In the genomic region with DNA sequence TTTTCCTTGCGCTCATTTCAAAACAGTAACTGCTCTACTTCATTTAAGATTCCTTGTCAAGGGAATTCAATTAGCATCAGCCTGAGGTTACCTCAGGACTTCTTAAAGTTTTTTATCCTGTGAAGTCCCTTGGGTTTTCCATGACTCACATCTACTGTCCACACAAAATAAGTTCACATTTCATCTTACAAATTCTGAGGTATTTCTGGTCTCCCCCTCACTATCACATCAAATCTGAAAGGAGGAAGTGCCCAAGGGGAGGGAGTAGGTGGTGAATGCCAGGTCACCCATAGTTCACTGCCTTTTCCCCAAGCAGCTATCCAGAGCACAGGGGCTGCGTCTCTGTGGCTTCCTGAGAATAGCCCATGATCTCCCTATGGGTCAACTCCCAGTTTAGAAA, we compare ENCODE assay signal across 1 cellular context.
TF ChIP-seq lines count a peak whose summit lies in the region.

No MANE protein-coding gene starts in this region.

TF ChIP-seq in HepG2, 621 proteins besides CTCF, POLR2A, EP300 and RAD21 (continued from another document):
- TF ChIP-seq, protein P1, sequence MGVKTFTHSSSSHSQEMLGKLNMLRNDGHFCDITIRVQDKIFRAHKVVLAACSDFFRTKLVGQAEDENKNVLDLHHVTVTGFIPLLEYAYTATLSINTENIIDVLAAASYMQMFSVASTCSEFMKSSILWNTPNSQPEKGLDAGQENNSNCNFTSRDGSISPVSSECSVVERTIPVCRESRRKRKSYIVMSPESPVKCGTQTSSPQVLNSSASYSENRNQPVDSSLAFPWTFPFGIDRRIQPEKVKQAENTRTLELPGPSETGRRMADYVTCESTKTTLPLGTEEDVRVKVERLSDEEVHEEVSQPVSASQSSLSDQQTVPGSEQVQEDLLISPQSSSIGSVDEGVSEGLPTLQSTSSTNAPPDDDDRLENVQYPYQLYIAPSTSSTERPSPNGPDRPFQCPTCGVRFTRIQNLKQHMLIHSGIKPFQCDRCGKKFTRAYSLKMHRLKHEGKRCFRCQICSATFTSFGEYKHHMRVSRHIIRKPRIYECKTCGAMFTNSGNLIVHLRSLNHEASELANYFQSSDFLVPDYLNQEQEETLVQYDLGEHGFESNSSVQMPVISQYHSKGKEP (CRISPR knock-in tag; IDR thresholded peaks at IDR 0.05): no peak
